Comparison of ENCODE assay signal across 10 cellular contexts in genomic region chr4:86927843-86928395, GRCh38. TPM values are rescaled to one million over a fixed set of nuclear protein-coding genes. Genes with fewer than 3 reads are reported as not detected.
DNase-seq lines count a peak whose midpoint lies in the region; ATAC-seq and TF ChIP-seq lines count a peak whose summit lies in the region.
"Had no signal": no experiment of that assay in that cellular context is flagged by ENCODE, and none has a peak within 500 bp of the region (broad histone marks: within the 10 kb centered on the region; RNA-seq: fewer than 3 reads in every experiment).

No MANE protein-coding gene starts in this region.

- no peak overlapping the region for H3K27ac Mint-ChIP-seq in glutamatergic neuron (ENCODE audit: unreplicated experiment)

- H3K27me3 Mint-ChIP-seq in glutamatergic neuron (ENCODE audit: unreplicated experiment): no peaks in the 10 kb centered on the region

- H2AFZ ChIP-seq in fibroblast of lung (ENCODE audit: low read length): no peak overlapping the region

- no peaks in the 10 kb centered on the region for H3K36me3 ChIP-seq in fibroblast of lung (ENCODE audit: control insufficient read depth, insufficient read depth, low read length)

- no peaks in the 10 kb centered on the region for H3K4me1 Mint-ChIP-seq in glutamatergic neuron (ENCODE audit: low read depth, unreplicated experiment)

- H3K9ac ChIP-seq in fibroblast of lung (ENCODE audit: insufficient read depth, low read length): no peak overlapping the region

- no peak for TF ChIP-seq CTCF in fibroblast of lung (conservative IDR thresholded peaks at IDR 0.05 in 1 of 2, IDR thresholded peaks at IDR 0.05 in 1 of 2; ENCODE audit: low read depth in 1 of 2, low read length in 2 of 2)
- TF ChIP-seq CTCF in glutamatergic neuron (IDR thresholded peaks at IDR 0.05; ENCODE audit: partially characterized antibody, unreplicated experiment): no peak

- DNase-seq in NCI-H510A treated with DMSO at 0.1 percent for 48 hours (lab: John Stamatoyannopoulos, UW): peak; percentile 16
- no peak for DNase-seq in NCI-H510A (lab: John Stamatoyannopoulos, UW)
- peak; percentile 57 for DNase-seq in NCI-H460 (ENCODE audit: extremely low read depth, low read depth)
- DNase-seq in fibroblast of lung (ENCODE audit: low read depth in 2 of 2): peak; percentile 97 to 98
- DNase-seq in stimulated activated naive CD8-positive, alpha-beta T cell treated with anti-CD3 and anti-CD28 coated beads, Interleukin-15, Interleukin-2, amounts not matched to agents 100 U/mL and 50 U/mL, for 24 hours: peak; percentile 22
- no peak for DNase-seq in ureter (ENCODE audit: low spot score)
- DNase-seq in glutamatergic neuron: no peak
- no peak for DNase-seq in DMS114 treated with DMSO at 0.1 percent for 48 hours (lab: John Stamatoyannopoulos, UW; ENCODE audit: unreplicated experiment)
- DNase-seq: CD4-positive, CD25-positive, alpha-beta regulatory T cell had no signal

- no peaks in the 10 kb centered on the region for H3K9me3 Mint-ChIP-seq in glutamatergic neuron (ENCODE audit: unreplicated experiment)

- no peaks in the 10 kb centered on the region for H3K79me2 ChIP-seq in fibroblast of lung (ENCODE audit: control insufficient read depth, insufficient read depth, low read length)

- ATAC-seq in stimulated activated naive CD8-positive, alpha-beta T cell treated with anti-CD3 and anti-CD28 coated beads, Interleukin-15, Interleukin-2, amounts not matched to agents 100 U/mL and 50 U/mL, for 24 hours: peak; percentile 91

- H3K4me3 Mint-ChIP-seq in glutamatergic neuron (ENCODE audit: unreplicated experiment): no peak overlapping the region
- H3K4me3 Mint-ChIP-seq: CD4-positive, CD25-positive, alpha-beta regulatory T cell had no signal

- no peak overlapping the region for H3K4me3 ChIP-seq in fibroblast of lung (replicated peaks in 1 of 4; ENCODE audit: control extremely low read depth in 1 of 4, insufficient read depth in 1 of 4, low read depth in 3 of 4, low read length in 4 of 4)

- H4K20me1 ChIP-seq in fibroblast of lung (ENCODE audit: control insufficient read depth, extremely low read depth, insufficient read depth, low read length): no peaks in the 10 kb centered on the region

- H3K36me3 Mint-ChIP-seq in glutamatergic neuron (ENCODE audit: unreplicated experiment): no peaks in the 10 kb centered on the region

- peak overlapping the region; percentile 25 for H3K4me2 ChIP-seq in fibroblast of lung (ENCODE audit: extremely low read depth, insufficient read depth, low read length)

- H3K27me3 ChIP-seq in fibroblast of lung (ENCODE audit: control insufficient read depth, insufficient read depth, low read length): no peaks in the 10 kb centered on the region

- peaks cover 14% of the 10 kb centered on the region for H3K4me1 ChIP-seq in fibroblast of lung (ENCODE audit: control insufficient read depth, extremely low read depth, insufficient read depth, low read length)

- peak overlapping the region; percentile 57 for H3K27ac ChIP-seq in fibroblast of lung (ENCODE audit: insufficient read depth, low read length)

- H3K9me3 ChIP-seq in fibroblast of lung (ENCODE audit: control insufficient read depth, insufficient read depth, low read depth, low read length): no peaks in the 10 kb centered on the region

RNA-seq across cellular contexts. Expression of gene AFF1, which starts 6.9 kb away (rescaled TPM):
- total RNA-seq in NCI-H460 (2014; rRNA removed; shearing (Covaris generic)): 3.2 and 4.6 TPM in 2 replicates
- 2.1 and 3.3 TPM in 2 replicates for polyA plus RNA-seq in NCI-H460 (2014; cell fraction: nucleus; rRNA removed)
- total RNA-seq in fibroblast of lung: 14.1 and 21.1 TPM in 2 replicates
- polyA plus RNA-seq in fibroblast of lung: 15.5 and 17.9 TPM in 2 replicates
- 7.1 and 11.2 TPM in 2 replicates for polyA plus RNA-seq in fibroblast of lung (2012)
- 48.5 and 64.8 TPM in 2 replicates for polyA minus RNA-seq in fibroblast of lung (ENCODE audit: low replicate concordance)
- 194 TPM for total RNA-seq in ureter
- 42.5 TPM for total RNA-seq in glutamatergic neuron (ENCODE audit: unreplicated experiment)

RNA-seq across cellular contexts. Expression of gene C4orf36, which starts 35.7 kb away (rescaled TPM):
- total RNA-seq in NCI-H460 (2014; rRNA removed; shearing (Covaris generic)): 0.20 TPM in 1 of 2 replicates, not detected in the other
- 1.5 and 2.5 TPM in 2 replicates for polyA plus RNA-seq in NCI-H460 (2014; cell fraction: nucleus; rRNA removed)
- total RNA-seq in fibroblast of lung: 2.8 and 6.3 TPM in 2 replicates
- 0.98 and 1.5 TPM in 2 replicates for polyA plus RNA-seq in fibroblast of lung
- polyA plus RNA-seq in fibroblast of lung (2012): 0.84 and 1.2 TPM in 2 replicates
- not detected in 2 replicates for polyA minus RNA-seq in fibroblast of lung (ENCODE audit: low replicate concordance)
- 2.1 TPM for total RNA-seq in ureter
- total RNA-seq in glutamatergic neuron (ENCODE audit: unreplicated experiment): not detected
- total RNA-seq: CD4-positive, CD25-positive, alpha-beta regulatory T cell; mononuclear cell had no signal
- polyA plus RNA-seq: CD4-positive, CD25-positive, alpha-beta regulatory T cell had no signal

Comparison
In these comparisons a context has a peak if more than half of its experiments do, and no peak if none do; other contexts are left out.
1. DNase-seq: peak in NCI-H510A treated with DMSO at 0.1 percent for 48 hours (single experiment), NCI-H460 (single experiment), fibroblast of lung (2 of 2) and stimulated activated naive CD8-positive, alpha-beta T cell treated with anti-CD3 and anti-CD28 coated beads, Interleukin-15, Interleukin-2, amounts not matched to agents 100 U/mL and 50 U/mL, for 24 hours (single experiment); none in NCI-H510A (single experiment), ureter (single experiment), glutamatergic neuron (single experiment) and DMS114 treated with DMSO at 0.1 percent for 48 hours (single experiment).